Comparison of ENCODE assay signal across 33 cellular contexts in the genomic region with DNA sequence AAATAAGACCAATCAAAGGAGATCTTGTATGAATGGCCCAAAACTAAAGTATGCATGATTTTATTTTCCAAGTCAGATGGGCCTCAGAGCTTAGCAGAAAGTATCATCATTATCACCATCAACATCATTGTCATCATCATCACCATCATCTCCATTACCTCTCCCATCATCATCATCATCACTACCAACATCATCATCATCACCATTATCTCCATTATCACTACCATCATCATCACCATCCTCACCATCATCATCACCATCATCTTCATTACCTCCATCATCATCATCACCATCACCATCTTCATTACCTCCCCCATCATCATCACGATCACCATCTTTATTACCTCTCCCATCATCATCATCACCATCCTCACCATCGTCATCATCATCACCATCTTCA.
DNase-seq lines count a peak whose midpoint lies in the region; ATAC-seq, FAIRE-seq and TF ChIP-seq lines count a peak whose summit lies in the region.
"Had no signal": no experiment of that assay in that cellular context is flagged by ENCODE, and none has a peak within 500 bp of the region (broad histone marks: within the 10 kb centered on the region; RNA-seq: fewer than 3 reads in every experiment).

No MANE protein-coding gene starts in this region.

- H3K23ac ChIP-seq in H1 (ENCODE audit: insufficient read length), result no peak overlapping the region

- no TSS peak for BruUV-seq in HepG2 (replicated peaks; lab: Mats Ljungman, UMichigan)

- CTCF ChIA-PET in HepG2 (lab: Yijun Ruan, JAX; ENCODE audit: low intra/inter-chr PET ratio, low total read pairs), result no interaction called here
- CTCF ChIA-PET in HEK293 (lab: Yijun Ruan, JAX), result no interaction called here
- CTCF ChIA-PET in H1 (lab: Charles Lee; ENCODE audit: partially characterized antibody), result no interaction called here

- no peak overlapping the region for H3K4ac ChIP-seq in H1 (replicated peaks; ENCODE audit: insufficient read length, low read depth, low read length)

- H3K14ac ChIP-seq in H1 (ENCODE audit: insufficient read length), result no peak overlapping the region

- H3K36me3 ChIP-seq in HepG2 (replicated peaks in 1 of 2; ENCODE audit: control insufficient read depth in 1 of 2, insufficient read depth in 2 of 2, low read length in 2 of 2), result no peaks in the 10 kb centered on the region
- H3K36me3 ChIP-seq in right lobe of liver, result no peaks in the 10 kb centered on the region
- no peaks in the 10 kb centered on the region; a peak in 1 of 3 replicates for H3K36me3 ChIP-seq in HEK293 (ENCODE audit: control insufficient read depth in 2 of 2, insufficient read depth in 1 of 2, low read length in 2 of 2)
- H3K36me3 ChIP-seq in H1 (ENCODE audit: control insufficient read depth in 2 of 4, insufficient read depth in 4 of 4, low read length in 3 of 4), result no peaks in the 10 kb centered on the region
- H3K36me3 ChIP-seq: BE2C; BLaER1; BLaER1 treated with 17β-estradiol and CSF1 and Interleukin-3, amounts not matched to agents 10 nM and 100 nM had no signal

- no peak overlapping the region for H3K18ac ChIP-seq in H1 (ENCODE audit: extremely low read depth, low read length)

- no peaks in the 10 kb centered on the region for H3K79me1 ChIP-seq in H1 (ENCODE audit: low read depth, low read length)

- no peak overlapping the region for H3K27ac ChIP-seq in HepG2 (ENCODE audit: extremely low read length, insufficient read depth, low read length)
- no peak overlapping the region for H3K27ac ChIP-seq in right lobe of liver
- no peak overlapping the region for H3K27ac ChIP-seq in HEK293 (ENCODE audit: extremely low read depth, low read depth, low read length)
- no peak overlapping the region for H3K27ac ChIP-seq in H1 (ENCODE audit: low read depth, low read length)
- H3K27ac ChIP-seq: 22Rv1; A549; BLaER1; BLaER1 treated with 17β-estradiol and CSF1 and Interleukin-3, amounts not matched to agents 10 nM and 100 nM; C4-2B had no signal

- no peak for FAIRE-seq in HepG2 (lab: Jason Lieb, UNC)
- no peak for FAIRE-seq in H1 (lab: Jason Lieb, UNC)
- FAIRE-seq: A204.1, A549, D721Med had no signal

- POLR2A ChIA-PET in HepG2 (lab: Yijun Ruan, JAX), result no interaction called here
- POLR2A ChIA-PET in HEK293 (lab: Yijun Ruan, JAX), result no interaction called here
- POLR2A ChIA-PET in H1 (lab: Charles Lee; ENCODE audit: partially characterized antibody), result no interaction called here

- peak overlapping the region; percentile 96 for H3K56ac ChIP-seq in H1 (replicated peaks; ENCODE audit: insufficient read length, low read depth, low read length)

- intact Hi-C loops in HepG2 (cut with micrococcal nuclease; ENCODE audit: unreplicated experiment), result no loop called here
- intact Hi-C loops in right lobe of liver (cut with DNase I), result no loop called here

- in situ Hi-C loops in HepG2 (cut with HindIII; ENCODE audit: extremely low pct_ligation_motif_present, low pct_unique_long_range_greater_than_20kb), result no loop called here

- H3K9ac ChIP-seq in HepG2 (ENCODE audit: insufficient read depth, low read depth, low read length) (no peak overlapping the region), H1 (replicated peaks in 1 of 4; ENCODE audit: extremely low read depth in 1 of 4, low read depth in 3 of 4, low read length in 3 of 4) (no peak overlapping the region)
- H3K9ac ChIP-seq: BLaER1; BLaER1 treated with 17β-estradiol and CSF1 and Interleukin-3, amounts not matched to agents 10 nM and 100 nM had no signal

- H3K27me3 ChIP-seq in HepG2 (ENCODE audit: control insufficient read depth in 1 of 2, insufficient read depth in 2 of 2, low read length in 2 of 2), result no peaks in the 10 kb centered on the region
- no peaks in the 10 kb centered on the region for H3K27me3 ChIP-seq in right lobe of liver
- H3K27me3 ChIP-seq in H1 (replicated peaks in 1 of 4; ENCODE audit: control insufficient read depth in 3 of 4, extremely low read depth in 1 of 4, insufficient read depth in 3 of 4, low read length in 3 of 4), result no peaks in the 10 kb centered on the region
- H3K27me3 ChIP-seq: BE2C; BLaER1; BLaER1 treated with 17β-estradiol and CSF1 and Interleukin-3, amounts not matched to agents 10 nM and 100 nM had no signal

- no peak overlapping the region for H2BK20ac ChIP-seq in H1 (ENCODE audit: low read length)

- ATAC-seq in HepG2, result no peak
- no peak for ATAC-seq in right lobe of liver
- no peak for ATAC-seq in GM19328 (IDR thresholded peaks at IDR 0.05; ENCODE audit: unreplicated experiment)
- ATAC-seq in HG03432 (IDR thresholded peaks at IDR 0.05; ENCODE audit: unreplicated experiment), result no peak
- ATAC-seq: A549; CD8-positive, alpha-beta T cell had no signal

- H2AK5ac ChIP-seq in H1 (ENCODE audit: low read depth, low read length), result 0 out of 2 replicates have a peak overlapping the region, but pooled peaks have one; percentile 56

- TF ChIP-seq POLR2A in HepG2 (IDR thresholded peaks at IDR 0.05; ENCODE audit: insufficient read depth in 1 of 2, low read depth in 2 of 2, low read length in 2 of 2), result no peak
- TF ChIP-seq POLR2A in right lobe of liver (IDR thresholded peaks at IDR 0.05), result no peak
- no peak for TF ChIP-seq POLR2A in H1 (IDR thresholded peaks at IDR 0.05; ENCODE audit: control extremely low read depth in 1 of 2, low read depth in 2 of 2, low read length in 2 of 2)

- no peak overlapping the region for H2BK12ac ChIP-seq in H1 (ENCODE audit: low read depth, low read length)

- H3K23me2 ChIP-seq in H1 (ENCODE audit: low read depth, low read length), result peaks cover 16% of the 10 kb centered on the region; the same call in 1 of the 2 replicates

- no peak for TF ChIP-seq CTCF in HepG2 (CRISPR knock-in tag; IDR thresholded peaks at IDR 0.05)
- TF ChIP-seq CTCF in right lobe of liver (IDR thresholded peaks at IDR 0.05), result no peak
- no peak for TF ChIP-seq CTCF in HEK293 (tag by site-specific recombination; IDR thresholded peaks at IDR 0.05)
- TF ChIP-seq CTCF in H1 (IDR thresholded peaks at IDR 0.05; ENCODE audit: control extremely low read depth in 1 of 3, insufficient read depth in 1 of 3, low read depth in 1 of 3, low read length in 3 of 3), result no peak

- no peak for TF ChIP-seq RAD21 in HepG2 (CRISPR knock-in tag; IDR thresholded peaks at IDR 0.05)
- no peak for TF ChIP-seq RAD21 in H1 (IDR thresholded peaks at IDR 0.05 in 1 of 2, conservative IDR thresholded peaks at IDR 0.05 in 1 of 2; ENCODE audit: low read depth in 2 of 2, low read length in 2 of 2)

- no peaks in the 10 kb centered on the region for H3K9me3 ChIP-seq in HepG2 (ENCODE audit: low read length)
- H3K9me3 ChIP-seq in right lobe of liver, result no peaks in the 10 kb centered on the region
- no peaks in the 10 kb centered on the region for H3K9me3 ChIP-seq in HEK293 (ENCODE audit: control insufficient read depth, insufficient read depth, low read depth, low read length)
- H3K9me3 ChIP-seq in H1 (ENCODE audit: insufficient read depth in 2 of 2, low read depth in 1 of 2, low read length in 1 of 2), result peaks cover 0 to 4% of the 10 kb centered on the region in 2 experiments; a peak in 1 of 4 replicates
- H3K9me3 ChIP-seq: A549, BE2C, Caco-2 had no signal

- H3K4me2 ChIP-seq in HepG2 (ENCODE audit: low read depth, low read length) (no peak overlapping the region), H1 (ENCODE audit: insufficient read depth in 1 of 2, low read depth in 2 of 2, low read length in 2 of 2) (no peak overlapping the region)
- H3K4me2 ChIP-seq: A549; BLaER1; BLaER1 treated with 17β-estradiol and CSF1 and Interleukin-3, amounts not matched to agents 10 nM and 100 nM had no signal

- 1% methylated on average over 2 of the region's 2 CpGs for WGBS in HepG2 (ENCODE audit: low lambda C conversion rate)
- 81% methylated on average over 2 of the region's 2 CpGs for WGBS in right lobe of liver (ENCODE audit: insufficient coverage, low coverage, low lambda C conversion rate, missing lambda C conversion rate)
- WGBS in H1 (ENCODE audit: extremely low coverage in 1 of 2, insufficient coverage in 1 of 2, insufficient read length in 1 of 2, insufficient replicate concordance in 2 of 2, low coverage in 1 of 2, low lambda C conversion rate in 2 of 2, missing lambda C conversion rate in 1 of 2), 2 experiments, result 89 to 100% methylated on average over 2 of the region's 2 CpGs

- no peak overlapping the region for H2BK120ac ChIP-seq in H1 (replicated peaks; ENCODE audit: low read depth, low read length)

- TF ChIP-seq EP300 in HepG2 (IDR thresholded peaks at IDR 0.05; ENCODE audit: low read depth in 2 of 2, low read length in 2 of 2) (no peak), HepG2 (CRISPR knock-in tag; IDR thresholded peaks at IDR 0.05; ENCODE audit: borderline replicate concordance) (no peak), H1 (IDR thresholded peaks at IDR 0.05; ENCODE audit: borderline replicate concordance in 1 of 2, low read depth in 2 of 2, low read length in 2 of 2) (no peak)

- H2BK5ac ChIP-seq in H1 (ENCODE audit: low read depth, low read length), result no peak overlapping the region

- H3K4me1 ChIP-seq in HepG2 (ENCODE audit: insufficient read depth, low read length) (no peaks in the 10 kb centered on the region), right lobe of liver (no peaks in the 10 kb centered on the region), HEK293 (ENCODE audit: control insufficient read depth, insufficient read depth, low read length) (no peaks in the 10 kb centered on the region), H1 (replicated peaks in 1 of 4; ENCODE audit: control insufficient read depth in 3 of 4, insufficient read depth in 4 of 4, low read length in 3 of 4) (no peaks in the 10 kb centered on the region)
- H3K4me1 ChIP-seq: BE2C; BLaER1; BLaER1 treated with 17β-estradiol and CSF1 and Interleukin-3, amounts not matched to agents 10 nM and 100 nM; Caco-2 had no signal

- no peaks in the 10 kb centered on the region for H4K20me1 ChIP-seq in HepG2 (ENCODE audit: insufficient read depth, low read length)
- H4K20me1 ChIP-seq in H1 (replicated peaks in 1 of 2; ENCODE audit: control insufficient read depth in 1 of 2, insufficient read depth in 2 of 2, low read length in 2 of 2), result peaks cover 0 to 3% of the 10 kb centered on the region in 2 experiments
- H4K20me1 ChIP-seq: BLaER1; BLaER1 treated with 17β-estradiol and CSF1 and Interleukin-3, amounts not matched to agents 10 nM and 100 nM had no signal

- no peak overlapping the region for H4K5ac ChIP-seq in H1 (ENCODE audit: insufficient read length, low read depth, low read length)

- no peak overlapping the region for H2BK15ac ChIP-seq in H1 (ENCODE audit: low read length)

- H2AFZ ChIP-seq in HepG2 (ENCODE audit: low read length) (no peak overlapping the region), H1 (ENCODE audit: low read length) (no peak overlapping the region)

- H3K79me2 ChIP-seq in HepG2 (ENCODE audit: insufficient read depth, low read length) (no peaks in the 10 kb centered on the region), H1 (ENCODE audit: control insufficient read depth in 1 of 2, insufficient read depth in 2 of 2, low read length in 2 of 2) (no peaks in the 10 kb centered on the region)

- H3K4me3 ChIP-seq in HepG2 (replicated peaks in 1 of 3; ENCODE audit: insufficient read depth in 1 of 3, low read depth in 2 of 3, low read length in 3 of 3), result no peak overlapping the region
- H3K4me3 ChIP-seq in right lobe of liver, result no peak overlapping the region
- H3K4me3 ChIP-seq in HEK293 (ENCODE audit: low read depth, low read length), result no peak overlapping the region
- no peak overlapping the region for H3K4me3 ChIP-seq in H1 (ENCODE audit: extremely low read depth in 1 of 4, insufficient read depth in 2 of 4, low read depth in 3 of 4, low read length in 4 of 4)
- H3K4me3 ChIP-seq: A549; BLaER1; BLaER1 treated with 17β-estradiol and CSF1 and Interleukin-3, amounts not matched to agents 10 nM and 100 nM had no signal

- no peak overlapping the region for H4K91ac ChIP-seq in H1 (replicated peaks; ENCODE audit: insufficient read length, low read length)

- DNase-seq in HepG2 (ENCODE audit: low spot score) (no peak), right lobe of liver (no peak), H1 (ENCODE audit: low read depth in 1 of 2, low spot score in 2 of 2) (no peak)
- DNase-seq: 8988T; ACHN; AML-193; BE2C; C1 segment of cervical spinal cord; Caco-2; Calu3; CD4-positive, alpha-beta memory T cell; CD4-positive, alpha-beta T cell; CD4-positive, CD25-positive, alpha-beta regulatory T cell; CD8-positive, alpha-beta memory T cell; CD8-positive, alpha-beta T cell; COR-L47; DMS 273 treated with DMSO at 0.1 percent for 48 hours; DMS153; DMS53; DMS79; DMS79 treated with DMSO at 0.1 percent for 48 hours; DND-41; EL had no signal

- no peak overlapping the region for H4K8ac ChIP-seq in H1 (ENCODE audit: extremely low read depth, insufficient read depth, low read length)

Comparison
In these comparisons a context has a peak if more than half of its experiments do, and no peak if none do; other contexts are left out.
1. Of the 63 proteins assayed by ChIP-seq in both HepG2 and HEK293: peak only in HepG2: none; only in HEK293: ZNF513; in both: none; in neither: 62.